25 cellular contexts compared by ENCODE assay signal in the genomic region with DNA sequence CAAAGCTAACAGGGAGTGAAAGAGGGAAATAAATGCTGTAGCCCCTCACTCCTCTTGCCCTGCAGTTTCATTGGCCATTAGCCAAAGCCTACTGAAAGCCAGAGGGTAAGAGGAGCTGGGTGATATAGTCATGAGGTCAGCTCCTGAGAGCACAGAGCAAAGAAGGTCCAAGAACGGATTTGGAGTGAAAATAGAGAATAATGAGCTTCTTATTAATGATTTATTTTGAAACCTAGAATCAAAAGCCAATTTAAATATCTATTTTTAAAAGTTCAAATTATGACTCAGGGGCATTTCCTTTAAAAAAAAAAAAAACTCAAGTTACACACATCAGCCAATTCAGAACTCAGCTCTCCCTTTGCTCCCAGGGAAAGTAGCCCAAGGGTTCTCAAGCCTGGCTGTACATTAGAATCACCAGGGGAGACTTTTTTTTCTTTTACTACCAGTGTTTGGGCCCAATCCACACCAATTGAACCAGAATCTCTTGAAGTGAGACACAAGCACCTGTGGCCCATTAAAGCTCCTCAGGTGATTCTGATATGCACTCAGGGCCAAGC.
DNase-seq lines count a peak whose midpoint lies in the region; ATAC-seq, FAIRE-seq and TF ChIP-seq lines count a peak whose summit lies in the region.
"Had no signal": no experiment of that assay in that cellular context is flagged by ENCODE, and none has a peak within 500 bp of the region (broad histone marks: within the 10 kb centered on the region; RNA-seq: fewer than 3 reads in every experiment).

No MANE protein-coding gene starts in this region.

- H3K27me3 ChIP-seq in H1 (replicated peaks in 1 of 4; ENCODE audit: control insufficient read depth in 3 of 4, extremely low read depth in 1 of 4, insufficient read depth in 3 of 4, low read length in 3 of 4) (peaks cover 0 to 5% (median 0%) of the 10 kb centered on the region in 4 experiments; a peak in 2 of 7 replicates), thyroid gland (no peaks in the 10 kb centered on the region)
- H3K27me3 ChIP-seq: ovary had no signal

- ATAC-seq in GM19395 (IDR thresholded peaks at IDR 0.05; ENCODE audit: unreplicated experiment) (peak; percentile 50), HG03565 (IDR thresholded peaks at IDR 0.05; ENCODE audit: unreplicated experiment) (no peak)
- ATAC-seq: activated CD4-positive, alpha-beta T cell treated with anti-CD3 and anti-CD28 coated beads for 36 hours; mucosa of descending colon; stimulated activated effector memory CD8-positive, alpha-beta T cell treated with anti-CD3 and anti-CD28 coated beads, Interleukin-12 subunit alpha, Interleukin-12 subunit beta, amount 100 ng/mL, for 72 hours; T-helper 17 cell had no signal

- H4K5ac ChIP-seq in H1 (ENCODE audit: insufficient read length, low read depth, low read length): no peak overlapping the region

- no peak overlapping the region for H4K8ac ChIP-seq in H1 (ENCODE audit: extremely low read depth, insufficient read depth, low read length)

- H3K18ac ChIP-seq in H1 (ENCODE audit: extremely low read depth, low read length): no peak overlapping the region; the same call in 1 of the 2 replicates

- no peaks in the 10 kb centered on the region for H3K79me1 ChIP-seq in H1 (ENCODE audit: low read depth, low read length)

- peak; percentile 78 for DNase-seq in RPMI7951 (ENCODE audit: low read depth)
- no peak for DNase-seq in H1 (ENCODE audit: low read depth in 1 of 2, low spot score in 2 of 2)
- DNase-seq in thyroid gland: peak; percentile 2 to 14
- no peak for DNase-seq in LoVo (ENCODE audit: low spot score)
- DNase-seq in GM10248 (ENCODE audit: extremely low spot score): no peak
- DNase-seq: activated CD4-positive, alpha-beta T cell treated with anti-CD3 and anti-CD28 coated beads for 36 hours; activated CD8-positive, alpha-beta memory T cell treated with anti-CD3 and anti-CD28 coated beads for 24 hours; activated T-cell treated with anti-CD3 and anti-CD28 coated beads, Interleukin-2, amount 50 U/mL, for 1 hour; CD4-positive, alpha-beta T cell; DMS153; glutamatergic neuron; H9; kidney glomerular epithelial cell; mucosa of descending colon; NCI-H69; ovary; RPMI8226; stimulated activated CD4-positive, alpha-beta T cell treated with anti-CD3 and anti-CD28 coated beads, Interleukin-2, amount 100 ng/mL, for 48 hours; T-helper 17 cell had no signal

- H3K23me2 ChIP-seq in H1 (ENCODE audit: low read depth, low read length): no peaks in the 10 kb centered on the region

- peak overlapping the region; percentile 81; the same call in 1 of the 2 replicates for H2BK12ac ChIP-seq in H1 (ENCODE audit: low read depth, low read length)

- TF ChIP-seq CTCF in H1 (IDR thresholded peaks at IDR 0.05; ENCODE audit: control extremely low read depth in 1 of 3, insufficient read depth in 1 of 3, low read depth in 1 of 3, low read length in 3 of 3): no peak
- no peak for TF ChIP-seq CTCF in thyroid gland (IDR thresholded peaks at IDR 0.05)
- TF ChIP-seq CTCF in GM10248 (IDR thresholded peaks at IDR 0.05; ENCODE audit: control extremely low read depth, extremely low read depth, low read depth, missing control alignments): no peak

- TF ChIP-seq POLR2A in H1 (IDR thresholded peaks at IDR 0.05; ENCODE audit: control extremely low read depth in 1 of 2, low read depth in 2 of 2, low read length in 2 of 2): no peak
- TF ChIP-seq POLR2A in thyroid gland (IDR thresholded peaks at IDR 0.05): no peak

- no peaks in the 10 kb centered on the region for H3K79me2 ChIP-seq in H1 (ENCODE audit: control insufficient read depth in 1 of 2, insufficient read depth in 2 of 2, low read length in 2 of 2)

- no peak overlapping the region for H2BK120ac ChIP-seq in H1 (replicated peaks; ENCODE audit: low read depth, low read length)

- H3K27ac ChIP-seq in H1 (ENCODE audit: low read depth, low read length) (no peak overlapping the region), thyroid gland (no peak overlapping the region)
- H3K27ac ChIP-seq: ovary had no signal

- TF ChIP-seq RAD21 in H1 (IDR thresholded peaks at IDR 0.05 in 1 of 2, conservative IDR thresholded peaks at IDR 0.05 in 1 of 2; ENCODE audit: low read depth in 2 of 2, low read length in 2 of 2): no peak

- no peak overlapping the region for H2BK5ac ChIP-seq in H1 (ENCODE audit: low read depth, low read length)

- WGBS in H1 (ENCODE audit: extremely low coverage in 1 of 2, insufficient coverage in 1 of 2, insufficient read length in 1 of 2, insufficient replicate concordance in 2 of 2, low coverage in 1 of 2, low lambda C conversion rate in 2 of 2, missing lambda C conversion rate in 1 of 2), 2 experiments: 96% methylated on average over 1 of the region's 1 CpG; no CpG with 5 or more reads in 1 of the 2 experiments
- 20 to 36% methylated on average over 1 of the region's 1 CpG for WGBS in thyroid gland, 2 donors

- H3K4me3 ChIP-seq in H1 (ENCODE audit: extremely low read depth in 1 of 4, insufficient read depth in 2 of 4, low read depth in 3 of 4, low read length in 4 of 4): no peak overlapping the region
- no peak overlapping the region for H3K4me3 ChIP-seq in thyroid gland (replicated peaks in 1 of 3)
- H3K4me3 ChIP-seq: coronary artery, lung, mucosa of descending colon, ovary had no signal

- no peak overlapping the region for H2BK20ac ChIP-seq in H1 (ENCODE audit: low read length)

- H3K56ac ChIP-seq in H1 (replicated peaks; ENCODE audit: insufficient read length, low read depth, low read length): no peak overlapping the region

- no peak for FAIRE-seq in H1 (lab: Jason Lieb, UNC)
- FAIRE-seq: urothelium cell line had no signal

- no peak overlapping the region for H2AFZ ChIP-seq in H1 (ENCODE audit: low read length)

- H4K91ac ChIP-seq in H1 (replicated peaks; ENCODE audit: insufficient read length, low read length): no peak overlapping the region

- POLR2A ChIA-PET in H1 (lab: Charles Lee; ENCODE audit: partially characterized antibody): no interaction called here
- POLR2A ChIA-PET in GM10248 (lab: Yijun Ruan, JAX): no interaction called here

- CTCF ChIA-PET in H1 (lab: Charles Lee; ENCODE audit: partially characterized antibody) (interaction anchor here (0.9 to 1.3 kb wide), 4 partner anchors 9 to 756 kb away, joined by 3 to 6 read pairs (median 4); no protein-coding TSS in a partner anchor), GM10248 (lab: Yijun Ruan, JAX) (interaction anchor here (0.7 to 2.0 kb wide), 7 partner anchors 9 to 889 kb away, joined by 3 to 6 read pairs (median 3); no protein-coding TSS in a partner anchor)

- no peak for TF ChIP-seq EP300 in H1 (IDR thresholded peaks at IDR 0.05; ENCODE audit: borderline replicate concordance in 1 of 2, low read depth in 2 of 2, low read length in 2 of 2)

- H3K23ac ChIP-seq in H1 (ENCODE audit: insufficient read length): no peak overlapping the region

- no peak overlapping the region for H3K4ac ChIP-seq in H1 (replicated peaks; ENCODE audit: insufficient read length, low read depth, low read length)

- H4K20me1 ChIP-seq in H1 (replicated peaks in 1 of 2; ENCODE audit: control insufficient read depth in 1 of 2, insufficient read depth in 2 of 2, low read length in 2 of 2): no peaks in the 10 kb centered on the region

- H3K14ac ChIP-seq in H1 (ENCODE audit: insufficient read length): no peak overlapping the region

- H3K9me3 ChIP-seq in H1 (ENCODE audit: insufficient read depth in 2 of 2, low read depth in 1 of 2, low read length in 1 of 2): no peaks in the 10 kb centered on the region
- H3K9me3 ChIP-seq in thyroid gland: no peaks in the 10 kb centered on the region
- H3K9me3 ChIP-seq: mucosa of descending colon, ovary had no signal

- no peak overlapping the region; the same call in 1 of the 2 replicates for H2AK5ac ChIP-seq in H1 (ENCODE audit: low read depth, low read length)

- no peak overlapping the region for H3K9ac ChIP-seq in H1 (replicated peaks in 1 of 4; ENCODE audit: extremely low read depth in 1 of 4, low read depth in 3 of 4, low read length in 3 of 4)

- H3K36me3 ChIP-seq in H1 (ENCODE audit: control insufficient read depth in 2 of 4, insufficient read depth in 4 of 4, low read length in 3 of 4) (no peaks in the 10 kb centered on the region), thyroid gland (no peaks in the 10 kb centered on the region)
- H3K36me3 ChIP-seq: ovary had no signal

- H3K4me1 ChIP-seq in H1 (replicated peaks in 1 of 4; ENCODE audit: control insufficient read depth in 3 of 4, insufficient read depth in 4 of 4, low read length in 3 of 4) (peaks cover 0 to 12% (median 2%) of the 10 kb centered on the region in 4 experiments; a peak in 2 of 7 replicates), thyroid gland (no peaks in the 10 kb centered on the region)

- no peak overlapping the region for H3K4me2 ChIP-seq in H1 (ENCODE audit: insufficient read depth in 1 of 2, low read depth in 2 of 2, low read length in 2 of 2)

- H2BK15ac ChIP-seq in H1 (ENCODE audit: low read length): peak overlapping the region; percentile 35; the same call in 1 of the 2 replicates

- intact Hi-C loops in thyroid gland (cut with DNase I): no loop called here

TF ChIP-seq in H1, 55 proteins besides CTCF, POLR2A, EP300 and RAD21:
- TF ChIP-seq CHD1 (IDR thresholded peaks at IDR 0.05; ENCODE audit: low read depth, low read length): no peak
- no peak for TF ChIP-seq CTBP2 (IDR thresholded peaks at IDR 0.05; ENCODE audit: borderline replicate concordance, insufficient read depth, insufficient read length, low read length)
- TF ChIP-seq ASH2L (IDR thresholded peaks at IDR 0.05; ENCODE audit: low read length): no peak
- TF ChIP-seq TEAD4 (IDR thresholded peaks at IDR 0.05; ENCODE audit: low read depth, low read length): no peak
- TF ChIP-seq GABPA (IDR thresholded peaks at IDR 0.05; ENCODE audit: borderline replicate concordance, insufficient read depth, low read length): no peak
- TF ChIP-seq EGR1 (IDR thresholded peaks at IDR 0.05; ENCODE audit: borderline replicate concordance, low read depth, low read length): no peak
- TF ChIP-seq RFX5 (IDR thresholded peaks at IDR 0.05; ENCODE audit: borderline replicate concordance, low read depth, low read length): no peak
- no peak for TF ChIP-seq SUZ12 (IDR thresholded peaks at IDR 0.05; ENCODE audit: low read length)
- no peak for TF ChIP-seq TAF7 (optimal IDR thresholded peaks at IDR 0.05; ENCODE audit: borderline replicate concordance, low read depth, low read length)
- no peak for TF ChIP-seq SP2 (IDR thresholded peaks at IDR 0.05; ENCODE audit: low read length)
- TF ChIP-seq, protein P1, sequence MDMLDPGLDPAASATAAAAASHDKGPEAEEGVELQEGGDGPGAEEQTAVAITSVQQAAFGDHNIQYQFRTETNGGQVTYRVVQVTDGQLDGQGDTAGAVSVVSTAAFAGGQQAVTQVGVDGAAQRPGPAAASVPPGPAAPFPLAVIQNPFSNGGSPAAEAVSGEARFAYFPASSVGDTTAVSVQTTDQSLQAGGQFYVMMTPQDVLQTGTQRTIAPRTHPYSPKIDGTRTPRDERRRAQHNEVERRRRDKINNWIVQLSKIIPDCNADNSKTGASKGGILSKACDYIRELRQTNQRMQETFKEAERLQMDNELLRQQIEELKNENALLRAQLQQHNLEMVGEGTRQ (IDR thresholded peaks at IDR 0.05; ENCODE audit: low read length): no peak
- no peak for TF ChIP-seq KDM5A (IDR thresholded peaks at IDR 0.05; ENCODE audit: low read length)
- TF ChIP-seq TAF1 (IDR thresholded peaks at IDR 0.05; ENCODE audit: low read depth, low read length): no peak

Comparison
In these comparisons a context has a peak if more than half of its experiments do, and no peak if none do; other contexts are left out.
1. DNase-seq: peak in RPMI7951 (single experiment) and thyroid gland (2 of 2); none in H1 (0 of 2), LoVo (single experiment) and GM10248 (single experiment).